ENCODE assay signal across 1 cellular context in the genomic region with DNA sequence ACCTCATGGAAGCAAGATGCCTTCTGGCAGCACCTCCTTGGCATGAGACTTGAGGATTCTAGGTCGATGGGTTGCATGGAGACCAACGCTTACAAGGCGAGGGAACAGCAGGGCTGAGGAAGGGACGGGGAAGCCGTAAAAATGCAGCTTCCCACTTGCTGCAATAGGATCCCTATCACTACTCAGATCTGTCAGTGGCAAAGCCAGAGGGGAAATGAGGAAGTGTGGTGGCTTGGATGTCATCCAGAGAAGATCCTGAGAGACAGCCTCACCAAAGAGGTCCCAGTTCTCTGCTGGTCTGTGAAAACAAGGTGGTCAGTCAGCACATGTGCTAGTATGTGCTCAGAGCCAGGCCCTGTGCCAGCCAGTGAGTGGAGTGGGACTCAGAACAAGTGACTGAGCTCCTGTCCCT.
TF ChIP-seq lines count a peak whose summit lies in the region.

No MANE protein-coding gene starts in this region.

TF ChIP-seq in H1, 55 proteins besides CTCF, POLR2A, EP300 and RAD21:
- TF ChIP-seq SIRT6 (IDR thresholded peaks at IDR 0.05; ENCODE audit: low read length) (no peak), SUZ12 (IDR thresholded peaks at IDR 0.05; ENCODE audit: low read length) (no peak), CTBP2 (IDR thresholded peaks at IDR 0.05; ENCODE audit: borderline replicate concordance, insufficient read depth, insufficient read length, low read length) (no peak), BRCA1 (IDR thresholded peaks at IDR 0.05; ENCODE audit: low read depth, low read length) (no peak), FOSL1 (IDR thresholded peaks at IDR 0.05; ENCODE audit: insufficient read depth, low read depth, low read length) (no peak), ZNF274 (IDR thresholded peaks at IDR 0.05; ENCODE audit: borderline replicate concordance, extremely low read depth, low read length) (no peak), CHD1 (IDR thresholded peaks at IDR 0.05; ENCODE audit: low read depth, low read length) (no peak), SIN3A (conservative IDR thresholded peaks at IDR 0.05 in 1 of 2, IDR thresholded peaks at IDR 0.05 in 1 of 2; ENCODE audit: low read depth in 1 of 2, low read length in 2 of 2) (no peak), SP4 (IDR thresholded peaks at IDR 0.05; ENCODE audit: low read length) (no peak), POU5F1 (IDR thresholded peaks at IDR 0.05; ENCODE audit: low read depth, low read length) (no peak), SP1 (IDR thresholded peaks at IDR 0.05; ENCODE audit: low read depth, low read length) (no peak), KDM1A (IDR thresholded peaks at IDR 0.05; ENCODE audit: borderline replicate concordance, low read length) (no peak), EZH2 (IDR thresholded peaks at IDR 0.05; ENCODE audit: low read depth, low read length, severe bottlenecking) (no peak), MAFK (IDR thresholded peaks at IDR 0.05; ENCODE audit: low read depth, low read length) (no peak), RNF2 (IDR thresholded peaks at IDR 0.05; ENCODE audit: borderline replicate concordance, low read depth, low read length, missing control alignments, poor library complexity, severe bottlenecking) (no peak)
- TF ChIP-seq, protein P1, sequence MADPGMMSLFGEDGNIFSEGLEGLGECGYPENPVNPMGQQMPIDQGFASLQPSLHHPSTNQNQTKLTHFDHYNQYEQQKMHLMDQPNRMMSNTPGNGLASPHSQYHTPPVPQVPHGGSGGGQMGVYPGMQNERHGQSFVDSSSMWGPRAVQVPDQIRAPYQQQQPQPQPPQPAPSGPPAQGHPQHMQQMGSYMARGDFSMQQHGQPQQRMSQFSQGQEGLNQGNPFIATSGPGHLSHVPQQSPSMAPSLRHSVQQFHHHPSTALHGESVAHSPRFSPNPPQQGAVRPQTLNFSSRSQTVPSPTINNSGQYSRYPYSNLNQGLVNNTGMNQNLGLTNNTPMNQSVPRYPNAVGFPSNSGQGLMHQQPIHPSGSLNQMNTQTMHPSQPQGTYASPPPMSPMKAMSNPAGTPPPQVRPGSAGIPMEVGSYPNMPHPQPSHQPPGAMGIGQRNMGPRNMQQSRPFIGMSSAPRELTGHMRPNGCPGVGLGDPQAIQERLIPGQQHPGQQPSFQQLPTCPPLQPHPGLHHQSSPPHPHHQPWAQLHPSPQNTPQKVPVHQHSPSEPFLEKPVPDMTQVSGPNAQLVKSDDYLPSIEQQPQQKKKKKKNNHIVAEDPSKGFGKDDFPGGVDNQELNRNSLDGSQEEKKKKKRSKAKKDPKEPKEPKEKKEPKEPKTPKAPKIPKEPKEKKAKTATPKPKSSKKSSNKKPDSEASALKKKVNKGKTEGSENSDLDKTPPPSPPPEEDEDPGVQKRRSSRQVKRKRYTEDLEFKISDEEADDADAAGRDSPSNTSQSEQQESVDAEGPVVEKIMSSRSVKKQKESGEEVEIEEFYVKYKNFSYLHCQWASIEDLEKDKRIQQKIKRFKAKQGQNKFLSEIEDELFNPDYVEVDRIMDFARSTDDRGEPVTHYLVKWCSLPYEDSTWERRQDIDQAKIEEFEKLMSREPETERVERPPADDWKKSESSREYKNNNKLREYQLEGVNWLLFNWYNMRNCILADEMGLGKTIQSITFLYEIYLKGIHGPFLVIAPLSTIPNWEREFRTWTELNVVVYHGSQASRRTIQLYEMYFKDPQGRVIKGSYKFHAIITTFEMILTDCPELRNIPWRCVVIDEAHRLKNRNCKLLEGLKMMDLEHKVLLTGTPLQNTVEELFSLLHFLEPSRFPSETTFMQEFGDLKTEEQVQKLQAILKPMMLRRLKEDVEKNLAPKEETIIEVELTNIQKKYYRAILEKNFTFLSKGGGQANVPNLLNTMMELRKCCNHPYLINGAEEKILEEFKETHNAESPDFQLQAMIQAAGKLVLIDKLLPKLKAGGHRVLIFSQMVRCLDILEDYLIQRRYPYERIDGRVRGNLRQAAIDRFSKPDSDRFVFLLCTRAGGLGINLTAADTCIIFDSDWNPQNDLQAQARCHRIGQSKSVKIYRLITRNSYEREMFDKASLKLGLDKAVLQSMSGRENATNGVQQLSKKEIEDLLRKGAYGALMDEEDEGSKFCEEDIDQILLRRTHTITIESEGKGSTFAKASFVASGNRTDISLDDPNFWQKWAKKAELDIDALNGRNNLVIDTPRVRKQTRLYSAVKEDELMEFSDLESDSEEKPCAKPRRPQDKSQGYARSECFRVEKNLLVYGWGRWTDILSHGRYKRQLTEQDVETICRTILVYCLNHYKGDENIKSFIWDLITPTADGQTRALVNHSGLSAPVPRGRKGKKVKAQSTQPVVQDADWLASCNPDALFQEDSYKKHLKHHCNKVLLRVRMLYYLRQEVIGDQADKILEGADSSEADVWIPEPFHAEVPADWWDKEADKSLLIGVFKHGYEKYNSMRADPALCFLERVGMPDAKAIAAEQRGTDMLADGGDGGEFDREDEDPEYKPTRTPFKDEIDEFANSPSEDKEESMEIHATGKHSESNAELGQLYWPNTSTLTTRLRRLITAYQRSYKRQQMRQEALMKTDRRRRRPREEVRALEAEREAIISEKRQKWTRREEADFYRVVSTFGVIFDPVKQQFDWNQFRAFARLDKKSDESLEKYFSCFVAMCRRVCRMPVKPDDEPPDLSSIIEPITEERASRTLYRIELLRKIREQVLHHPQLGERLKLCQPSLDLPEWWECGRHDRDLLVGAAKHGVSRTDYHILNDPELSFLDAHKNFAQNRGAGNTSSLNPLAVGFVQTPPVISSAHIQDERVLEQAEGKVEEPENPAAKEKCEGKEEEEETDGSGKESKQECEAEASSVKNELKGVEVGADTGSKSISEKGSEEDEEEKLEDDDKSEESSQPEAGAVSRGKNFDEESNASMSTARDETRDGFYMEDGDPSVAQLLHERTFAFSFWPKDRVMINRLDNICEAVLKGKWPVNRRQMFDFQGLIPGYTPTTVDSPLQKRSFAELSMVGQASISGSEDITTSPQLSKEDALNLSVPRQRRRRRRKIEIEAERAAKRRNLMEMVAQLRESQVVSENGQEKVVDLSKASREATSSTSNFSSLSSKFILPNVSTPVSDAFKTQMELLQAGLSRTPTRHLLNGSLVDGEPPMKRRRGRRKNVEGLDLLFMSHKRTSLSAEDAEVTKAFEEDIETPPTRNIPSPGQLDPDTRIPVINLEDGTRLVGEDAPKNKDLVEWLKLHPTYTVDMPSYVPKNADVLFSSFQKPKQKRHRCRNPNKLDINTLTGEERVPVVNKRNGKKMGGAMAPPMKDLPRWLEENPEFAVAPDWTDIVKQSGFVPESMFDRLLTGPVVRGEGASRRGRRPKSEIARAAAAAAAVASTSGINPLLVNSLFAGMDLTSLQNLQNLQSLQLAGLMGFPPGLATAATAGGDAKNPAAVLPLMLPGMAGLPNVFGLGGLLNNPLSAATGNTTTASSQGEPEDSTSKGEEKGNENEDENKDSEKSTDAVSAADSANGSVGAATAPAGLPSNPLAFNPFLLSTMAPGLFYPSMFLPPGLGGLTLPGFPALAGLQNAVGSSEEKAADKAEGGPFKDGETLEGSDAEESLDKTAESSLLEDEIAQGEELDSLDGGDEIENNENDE (IDR thresholded peaks at IDR 0.05; ENCODE audit: insufficient replicate concordance, low read length) = no peak
